9 cellular contexts compared by ENCODE assay signal in the genomic region with DNA sequence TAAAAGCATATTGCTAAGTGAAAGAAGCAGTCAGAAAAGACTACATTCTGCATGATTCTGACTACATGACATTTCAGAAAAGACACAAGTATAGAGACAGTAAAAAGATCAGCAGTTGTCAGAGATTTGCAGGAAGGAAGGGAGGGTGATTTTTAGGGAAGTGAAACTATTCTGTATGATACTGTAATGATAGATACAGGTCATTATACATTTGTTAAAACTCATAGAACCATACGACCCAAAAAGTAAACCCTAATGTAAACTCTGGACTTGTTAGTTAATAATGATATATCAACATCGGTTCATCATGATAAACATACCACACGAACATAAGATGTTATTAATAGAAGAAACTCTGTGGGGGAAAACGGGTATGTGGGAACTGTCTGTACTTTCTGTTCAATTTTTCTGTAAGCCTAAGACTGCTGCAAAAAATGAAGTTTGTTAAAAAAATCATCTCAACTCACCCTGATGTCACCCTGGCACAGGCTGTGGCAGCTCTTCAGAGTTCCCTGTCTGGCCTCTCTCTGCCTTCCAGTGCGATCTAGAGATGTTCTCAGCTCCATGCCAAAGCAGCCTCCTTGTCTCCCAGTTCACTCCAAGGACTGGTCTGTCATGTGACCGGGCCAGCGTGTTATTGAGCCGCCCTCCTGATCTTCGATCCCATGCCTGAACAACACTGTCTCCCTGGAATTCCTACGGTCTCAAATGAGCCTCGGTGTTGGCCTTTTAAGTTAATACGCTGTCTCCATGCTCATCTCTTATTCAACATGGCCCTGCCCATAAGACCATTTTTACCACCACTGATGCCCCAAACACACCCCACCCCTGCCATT. TPM values are rescaled to one million over a fixed set of nuclear protein-coding genes. Genes with fewer than 3 reads are reported as not detected.
A peak's percentile ranks its signal among the peaks of the same experiment; 100 is the strongest.
DNase-seq lines count a peak whose midpoint lies in the region; ATAC-seq and TF ChIP-seq lines count a peak whose summit lies in the region.
"Had no signal": no experiment of that assay in that cellular context is flagged by ENCODE, and none has a peak within 500 bp of the region (broad histone marks: within the 10 kb centered on the region; RNA-seq: fewer than 3 reads in every experiment).

No MANE protein-coding gene starts in this region.

- peak overlapping the region; percentile 86 for H3K27ac Mint-ChIP-seq in memory B cell

- H3K27ac ChIP-seq in coronary artery: no peak overlapping the region
- no peak overlapping the region for H3K27ac ChIP-seq in SJCRH30

- H3K4me1 ChIP-seq in SJCRH30: peaks cover 28% of the 10 kb centered on the region

- H3K36me3 Mint-ChIP-seq in memory B cell: peaks cover 2% of the 10 kb centered on the region

- no peaks in the 10 kb centered on the region for H3K36me3 ChIP-seq in SJCRH30

- H3K9me3 ChIP-seq in SJCRH30 (replicated peaks): no peaks in the 10 kb centered on the region

- peak; percentile 98 for ATAC-seq in GM18870 (IDR thresholded peaks at IDR 0.05; ENCODE audit: unreplicated experiment)
- ATAC-seq in HG02610 (IDR thresholded peaks at IDR 0.05; ENCODE audit: unreplicated experiment): peak; percentile 93
- peak; percentile 96 for ATAC-seq in HG03571 (IDR thresholded peaks at IDR 0.05; ENCODE audit: unreplicated experiment)
- ATAC-seq in memory B cell (ENCODE audit: low read depth): peak; percentile 93

- H3K9me3 Mint-ChIP-seq in memory B cell: no peaks in the 10 kb centered on the region

- peak overlapping the region; percentile 42 for H3K4me3 Mint-ChIP-seq in memory B cell

- TF ChIP-seq CTCF in coronary artery (IDR thresholded peaks at IDR 0.05): no peak

- no peaks in the 10 kb centered on the region for H3K27me3 Mint-ChIP-seq in memory B cell

- DNase-seq in memory B cell (ENCODE audit: low spot score in 2 of 2) (peak in 1 of 2 donors; percentile 44), NCI-H446 (lab: John Stamatoyannopoulos, UW) (no peak), HuH-7.5 (ENCODE audit: low spot score) (no peak), coronary artery (ENCODE audit: low spot score) (no peak), SJCRH30 (no peak)
- DNase-seq: stimulated activated CD4-positive, alpha-beta T cell treated with anti-CD3 and anti-CD28 coated beads, Interleukin-2, amount 100 ng/mL, for 48 hours had no signal

- H3K4me1 Mint-ChIP-seq in memory B cell: peaks cover 28% of the 10 kb centered on the region

- H3K4me3 ChIP-seq in coronary artery (no peak overlapping the region), SJCRH30 (no peak overlapping the region)

- H3K27me3 ChIP-seq in SJCRH30: 0 out of 2 replicates have a peak, but pooled peaks cover 3% of the 10 kb centered on the region

RNA-seq across cellular contexts. Expression of a gene that starts 35.4 kb away (rescaled TPM):
- not detected in 2 replicates for total RNA-seq in SJCRH30 (2014; rRNA removed; shearing (Covaris generic))
